Comparison of ENCODE assay signal across 24 cellular contexts in genomic region chr4:31193516-31193915, GRCh38.
DNase-seq lines count a peak whose midpoint lies in the region; ATAC-seq, FAIRE-seq and TF ChIP-seq lines count a peak whose summit lies in the region.
"Had no signal": no experiment of that assay in that cellular context is flagged by ENCODE, and none has a peak within 500 bp of the region (broad histone marks: within the 10 kb centered on the region; RNA-seq: fewer than 3 reads in every experiment).

No MANE protein-coding gene starts in this region.

- intact Hi-C loops in HCT116 (cut with micrococcal nuclease) (no loop called here), endothelial cell of umbilical vein (cut with micrococcal nuclease) (no loop called here)

- no peaks in the 10 kb centered on the region for H3K27me3 ChIP-seq in HCT116 (ENCODE audit: insufficient read depth, low read length)
- no peaks in the 10 kb centered on the region for H3K27me3 ChIP-seq in endothelial cell of umbilical vein (ENCODE audit: control insufficient read depth in 2 of 2, insufficient read depth in 2 of 2, low read length in 2 of 2)
- H3K27me3 ChIP-seq: heart left ventricle, tibial nerve had no signal

- BruUV-seq in HCT116 (replicated peaks; lab: Mats Ljungman, UMichigan) (no TSS peak), endothelial cell of umbilical vein (replicated peaks; lab: Mats Ljungman, UMichigan) (no TSS peak)

- TF ChIP-seq RAD21 in HCT116 (IDR thresholded peaks at IDR 0.05; ENCODE audit: low read depth) = no peak

- POLR2A ChIA-PET in HCT116 (lab: Charles Lee) = no interaction called here
- POLR2A ChIA-PET in endothelial cell of umbilical vein (lab: Charles Lee) = interaction anchor here (0.6 kb wide), 1 partner anchor 33 kb away, joined by 3 read pairs; no protein-coding TSS in a partner anchor

- H3K9me3 ChIP-seq in HCT116 (ENCODE audit: control insufficient read depth in 1 of 2, insufficient read depth in 1 of 2, low read depth in 1 of 2, low read length in 2 of 2) = peaks cover 0 to 4% of the 10 kb centered on the region in 2 experiments; a peak in 2 of 4 replicates
- H3K9me3 ChIP-seq in endothelial cell of umbilical vein (replicated peaks; ENCODE audit: control insufficient read depth, insufficient read depth, low read length) = no peaks in the 10 kb centered on the region
- H3K9me3 ChIP-seq: SK-N-SH had no signal

- CTCF ChIA-PET in HCT116 (lab: Charles Lee) = no interaction called here
- CTCF ChIA-PET in endothelial cell of umbilical vein (lab: Charles Lee) = no interaction called here
- CTCF ChIA-PET in activated CD8-positive, alpha-beta memory T cell treated with anti-CD3 and anti-CD28 coated beads, Interleukin-2, amount 10 ng/mL, durations not matched to agents 7 days and 5 days (lab: Charles Lee) = no interaction called here

- no peak overlapping the region for H3K9ac ChIP-seq in HCT116 (ENCODE audit: low read length)
- H3K9ac ChIP-seq in endothelial cell of umbilical vein (replicated peaks; ENCODE audit: extremely low read depth, insufficient read depth, low read length) = no peak overlapping the region
- H3K9ac ChIP-seq: SK-N-SH had no signal

- H3K4me3 ChIP-seq in HCT116 (replicated peaks in 1 of 2; ENCODE audit: low read depth in 1 of 2, low read length in 2 of 2) (no peak overlapping the region), endothelial cell of umbilical vein (replicated peaks in 1 of 3; ENCODE audit: insufficient read depth in 1 of 3, low read depth in 1 of 3, low read length in 3 of 3) (no peak overlapping the region)
- H3K4me3 ChIP-seq: dorsolateral prefrontal cortex, heart left ventricle, tibial nerve had no signal

- no peak for DNase-seq in HCT116 (ENCODE audit: low read depth, low spot score)
- peak; percentile 70 for DNase-seq in NCI-H1436 treated with DMSO at 0.1 percent for 48 hours (lab: John Stamatoyannopoulos, UW)
- peak; percentile 75 for DNase-seq in NCI-H345 (lab: John Stamatoyannopoulos, UW)
- DNase-seq in endothelial cell of umbilical vein (ENCODE audit: low read depth, low spot score) = peak; percentile 14
- no peak for DNase-seq in activated CD8-positive, alpha-beta memory T cell treated with anti-CD3 and anti-CD28 coated beads, Interleukin-2, amount 10 ng/mL, durations not matched to agents 7 days and 5 days
- DNase-seq in activated effector memory CD4-positive, alpha-beta T cell treated with anti-CD3 and anti-CD28 coated beads, Interleukin-2, amount 50 U/mL, for 16 hours = no peak
- DNase-seq in GM03348 (ENCODE audit: low spot score) = no peak
- DNase-seq: activated CD4-positive, alpha-beta T cell treated with anti-CD3 and anti-CD28 coated beads, Interleukin-2, amount 10 ng/mL, durations not matched to agents 7 days and 5 days; activated naive CD8-positive, alpha-beta T cell treated with anti-CD3 and anti-CD28 coated beads for 36 hours; CD4-positive, CD25-positive, alpha-beta regulatory T cell; DMS79; dorsolateral prefrontal cortex; heart left ventricle; naive thymus-derived CD4-positive, alpha-beta T cell; NCI-H2107; RPMI8226; SK-N-SH; stimulated activated naive CD8-positive, alpha-beta T cell treated with anti-CD3 and anti-CD28 coated beads, Interleukin-15, amount 100 ng/mL, for 72 hours; WERI-Rb-1 had no signal

- H3K4me1 Mint-ChIP-seq in activated CD8-positive, alpha-beta memory T cell treated with anti-CD3 and anti-CD28 coated beads, Interleukin-2, amount 10 ng/mL, durations not matched to agents 7 days and 5 days = no peaks in the 10 kb centered on the region
- H3K4me1 Mint-ChIP-seq: activated CD4-positive, alpha-beta T cell treated with anti-CD3 and anti-CD28 coated beads, Interleukin-2, amount 10 ng/mL, durations not matched to agents 7 days and 5 days; activated naive CD8-positive, alpha-beta T cell treated with anti-CD3 and anti-CD28 coated beads for 36 hours; CD4-positive, CD25-positive, alpha-beta regulatory T cell; naive thymus-derived CD4-positive, alpha-beta T cell; stimulated activated naive CD8-positive, alpha-beta T cell treated with anti-CD3 and anti-CD28 coated beads, Interleukin-15, amount 100 ng/mL, for 72 hours had no signal

- H3K4me3 Mint-ChIP-seq in activated CD8-positive, alpha-beta memory T cell treated with anti-CD3 and anti-CD28 coated beads, Interleukin-2, amount 10 ng/mL, durations not matched to agents 7 days and 5 days = no peak overlapping the region
- H3K4me3 Mint-ChIP-seq: activated CD4-positive, alpha-beta T cell treated with anti-CD3 and anti-CD28 coated beads, Interleukin-2, amount 10 ng/mL, durations not matched to agents 7 days and 5 days; activated naive CD8-positive, alpha-beta T cell treated with anti-CD3 and anti-CD28 coated beads for 36 hours; CD4-positive, CD25-positive, alpha-beta regulatory T cell; naive thymus-derived CD4-positive, alpha-beta T cell; stimulated activated naive CD8-positive, alpha-beta T cell treated with anti-CD3 and anti-CD28 coated beads, Interleukin-15, amount 100 ng/mL, for 72 hours had no signal

- H3K27ac Mint-ChIP-seq in activated CD8-positive, alpha-beta memory T cell treated with anti-CD3 and anti-CD28 coated beads, Interleukin-2, amount 10 ng/mL, durations not matched to agents 7 days and 5 days = no peak overlapping the region
- H3K27ac Mint-ChIP-seq: activated CD4-positive, alpha-beta T cell treated with anti-CD3 and anti-CD28 coated beads, Interleukin-2, amount 10 ng/mL, durations not matched to agents 7 days and 5 days; activated naive CD8-positive, alpha-beta T cell treated with anti-CD3 and anti-CD28 coated beads for 36 hours; activated T-helper 2 cell treated with anti-CD3 and anti-CD28 coated beads, Interferon-gamma antibody, Interleukin-2, Interleukin-4, amounts not matched to agents 10 μg/mL and 5 μg/mL and 100 μg/mL, durations not matched to agents 14 hours and 24 hours and 36 hours; CD4-positive, CD25-positive, alpha-beta regulatory T cell; naive thymus-derived CD4-positive, alpha-beta T cell; stimulated activated naive CD8-positive, alpha-beta T cell treated with anti-CD3 and anti-CD28 coated beads, Interleukin-15, amount 100 ng/mL, for 72 hours had no signal

- no peak for TF ChIP-seq POLR2A in HCT116 (IDR thresholded peaks at IDR 0.05; ENCODE audit: borderline replicate concordance, extremely low read depth, insufficient read depth, insufficient read length)
- TF ChIP-seq POLR2A in endothelial cell of umbilical vein (IDR thresholded peaks at IDR 0.05; ENCODE audit: low read depth, low read length) = no peak

- H3K9me1 ChIP-seq in endothelial cell of umbilical vein (replicated peaks; ENCODE audit: control insufficient read depth, extremely low read depth, insufficient read depth, low read length) = no peaks in the 10 kb centered on the region

- TF ChIP-seq CTCF in HCT116 (IDR thresholded peaks at IDR 0.05 in 2 of 3, conservative IDR thresholded peaks at IDR 0.05 in 1 of 3; ENCODE audit: borderline replicate concordance in 1 of 3, insufficient read depth in 1 of 3, low read depth in 2 of 3, low read length in 2 of 3) (no peak), endothelial cell of umbilical vein (IDR thresholded peaks at IDR 0.05; ENCODE audit: extremely low read depth in 1 of 2, insufficient read depth in 1 of 2, low read depth in 1 of 2, low read length in 2 of 2) (no peak)

- H2AFZ ChIP-seq in HCT116 (ENCODE audit: low read depth, low read length, poor library complexity, severe bottlenecking) = peak overlapping the region; percentile 83
- H2AFZ ChIP-seq in endothelial cell of umbilical vein (ENCODE audit: low read depth, low read length) = no peak overlapping the region

- no peaks in the 10 kb centered on the region for H3K36me3 Mint-ChIP-seq in activated CD8-positive, alpha-beta memory T cell treated with anti-CD3 and anti-CD28 coated beads, Interleukin-2, amount 10 ng/mL, durations not matched to agents 7 days and 5 days
- H3K36me3 Mint-ChIP-seq: activated naive CD8-positive, alpha-beta T cell treated with anti-CD3 and anti-CD28 coated beads for 36 hours; CD4-positive, CD25-positive, alpha-beta regulatory T cell; naive thymus-derived CD4-positive, alpha-beta T cell had no signal

- dilution Hi-C loops in endothelial cell of umbilical vein (cut with MboI; ENCODE audit: extremely low pct_ligation_motif_present, low sequenced_read_pairs) = no loop called here

- no peak for FAIRE-seq in endothelial cell of umbilical vein (lab: Jason Lieb, UNC)
- FAIRE-seq: astrocyte had no signal

- H3K36me3 ChIP-seq in HCT116 (ENCODE audit: control insufficient read depth in 1 of 2, insufficient read depth in 2 of 2, low read length in 2 of 2) = no peaks in the 10 kb centered on the region
- H3K36me3 ChIP-seq in endothelial cell of umbilical vein (ENCODE audit: control insufficient read depth in 2 of 2, extremely low read depth in 1 of 2, insufficient read depth in 2 of 2, low read length in 2 of 2) = no peaks in the 10 kb centered on the region
- H3K36me3 ChIP-seq: heart left ventricle, tibial nerve, WERI-Rb-1 had no signal

- H3K9me2 ChIP-seq in HCT116 (ENCODE audit: insufficient read depth) = no peaks in the 10 kb centered on the region
- H3K9me2 ChIP-seq: SK-N-SH had no signal

- ATAC-seq in HCT116 = no peak
- no peak for ATAC-seq in activated CD8-positive, alpha-beta memory T cell treated with anti-CD3 and anti-CD28 coated beads, Interleukin-2, amount 10 ng/mL, durations not matched to agents 7 days and 5 days
- ATAC-seq in HG03280 (IDR thresholded peaks at IDR 0.05; ENCODE audit: unreplicated experiment) = no peak
- ATAC-seq: heart left ventricle; naive thymus-derived CD4-positive, alpha-beta T cell; stimulated activated naive CD8-positive, alpha-beta T cell treated with anti-CD3 and anti-CD28 coated beads, Interleukin-15, amount 100 ng/mL, for 72 hours had no signal

- RAD21 ChIA-PET in HCT116 (lab: Charles Lee; ENCODE audit: low non-redundant PET in 1 of 2, low total read pairs in 2 of 2, uncharacterized antibody in 2 of 2, unreplicated experiment in 2 of 2) = no interaction called here

- no peaks in the 10 kb centered on the region for H3K27me3 Mint-ChIP-seq in activated CD8-positive, alpha-beta memory T cell treated with anti-CD3 and anti-CD28 coated beads, Interleukin-2, amount 10 ng/mL, durations not matched to agents 7 days and 5 days
- H3K27me3 Mint-ChIP-seq: activated CD4-positive, alpha-beta T cell treated with anti-CD3 and anti-CD28 coated beads, Interleukin-2, amount 10 ng/mL, durations not matched to agents 7 days and 5 days; activated naive CD8-positive, alpha-beta T cell treated with anti-CD3 and anti-CD28 coated beads for 36 hours; CD4-positive, CD25-positive, alpha-beta regulatory T cell; naive thymus-derived CD4-positive, alpha-beta T cell; stimulated activated naive CD8-positive, alpha-beta T cell treated with anti-CD3 and anti-CD28 coated beads, Interleukin-15, amount 100 ng/mL, for 72 hours had no signal

- no peaks in the 10 kb centered on the region for H3K4me1 ChIP-seq in HCT116 (ENCODE audit: control insufficient read depth in 1 of 2, insufficient read depth in 2 of 2, low read length in 2 of 2)
- no peaks in the 10 kb centered on the region for H3K4me1 ChIP-seq in endothelial cell of umbilical vein (ENCODE audit: control insufficient read depth, extremely low read depth, insufficient read depth, low read length)

- H4K20me1 ChIP-seq in HCT116 (ENCODE audit: insufficient read depth) (no peaks in the 10 kb centered on the region), endothelial cell of umbilical vein (replicated peaks; ENCODE audit: control insufficient read depth, extremely low read depth, insufficient read depth, low read length) (no peaks in the 10 kb centered on the region)

- peaks cover 14% of the 10 kb centered on the region for H3K9me3 Mint-ChIP-seq in activated CD8-positive, alpha-beta memory T cell treated with anti-CD3 and anti-CD28 coated beads, Interleukin-2, amount 10 ng/mL, durations not matched to agents 7 days and 5 days (ENCODE audit: low read depth)

- H3K4me2 ChIP-seq in HCT116 (ENCODE audit: low read length) = no peak overlapping the region
- no peak overlapping the region for H3K4me2 ChIP-seq in endothelial cell of umbilical vein (ENCODE audit: insufficient read depth, low read length)
- H3K4me2 ChIP-seq: SK-N-SH had no signal

- no peak overlapping the region for H3K27ac ChIP-seq in HCT116 (ENCODE audit: low read depth, low read length)
- no peak overlapping the region for H3K27ac ChIP-seq in endothelial cell of umbilical vein (ENCODE audit: insufficient read depth, low read depth, low read length)
- H3K27ac ChIP-seq: dorsolateral prefrontal cortex, epithelial cell of prostate, heart left ventricle, tibial nerve, WERI-Rb-1 had no signal

- H3K79me2 ChIP-seq in HCT116 (ENCODE audit: insufficient read depth, low read length) = no peaks in the 10 kb centered on the region
- H3K79me2 ChIP-seq in endothelial cell of umbilical vein (ENCODE audit: control insufficient read depth, insufficient read depth, low read length) = no peaks in the 10 kb centered on the region

Comparison
In these comparisons a context has a peak if more than half of its experiments do, and no peak if none do; other contexts are left out.
1. DNase-seq: peak in NCI-H1436 treated with DMSO at 0.1 percent for 48 hours (single experiment), NCI-H345 (single experiment) and endothelial cell of umbilical vein (single experiment); none in HCT116 (single experiment), activated CD8-positive, alpha-beta memory T cell treated with anti-CD3 and anti-CD28 coated beads, Interleukin-2, amount 10 ng/mL, durations not matched to agents 7 days and 5 days (single experiment), activated effector memory CD4-positive, alpha-beta T cell treated with anti-CD3 and anti-CD28 coated beads, Interleukin-2, amount 50 U/mL, for 16 hours (single experiment) and GM03348 (single experiment).